Comparison of ENCODE assay signal across 16 cellular contexts in the genomic region with DNA sequence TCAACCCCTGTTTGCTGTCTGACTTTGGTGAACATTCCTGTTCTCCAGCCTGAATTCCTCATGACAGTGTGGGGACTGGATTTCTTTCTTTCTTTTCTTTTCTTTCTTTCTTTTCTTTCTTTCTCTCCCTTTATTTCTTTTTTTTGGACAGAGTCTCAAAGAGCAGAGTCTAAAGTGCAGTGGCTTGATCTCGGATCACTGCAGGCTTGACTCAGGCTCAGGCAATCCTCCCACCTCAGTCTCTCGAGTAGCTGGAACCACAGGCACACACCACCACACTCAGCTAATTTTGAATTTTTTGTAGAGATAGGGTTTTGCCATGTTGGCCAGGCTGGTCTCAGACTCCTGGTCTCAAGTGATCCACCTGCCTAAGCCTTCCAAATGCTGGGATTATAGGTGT.
DNase-seq lines count a peak whose midpoint lies in the region; ATAC-seq, FAIRE-seq and TF ChIP-seq lines count a peak whose summit lies in the region.
"Had no signal": no experiment of that assay in that cellular context is flagged by ENCODE, and none has a peak within 500 bp of the region (broad histone marks: within the 10 kb centered on the region; RNA-seq: fewer than 3 reads in every experiment).

No MANE protein-coding gene starts in this region.

- no peak overlapping the region for H3K14ac ChIP-seq in H9 (ENCODE audit: insufficient read depth, low read length)

- H3K9me3 Mint-ChIP-seq in H9 (peaks cover 9 to 17% of the 10 kb centered on the region in 2 experiments), neural progenitor cell (peaks cover 25% of the 10 kb centered on the region)
- H3K9me3 Mint-ChIP-seq in stimulated activated naive CD8-positive, alpha-beta T cell treated with anti-CD3 and anti-CD28 coated beads, Interleukin-15, amount 100 ng/mL, for 72 hours: peaks cover 6 to 15% of the 10 kb centered on the region in 2 donors
- peaks cover 5% of the 10 kb centered on the region for H3K9me3 Mint-ChIP-seq in activated CD8-positive, alpha-beta T cell treated with anti-CD3 and anti-CD28 coated beads for 36 hours

- no peak overlapping the region for H4K91ac ChIP-seq in H9 (ENCODE audit: insufficient read length, low read depth, low read length)

- no peak for TF ChIP-seq CTCF in 22Rv1 (IDR thresholded peaks at IDR 0.05)
- no peak for TF ChIP-seq CTCF in H9 (conservative IDR thresholded peaks at IDR 0.05)
- TF ChIP-seq CTCF in kidney (IDR thresholded peaks at IDR 0.05; ENCODE audit: borderline replicate concordance, extremely low read depth, insufficient read depth): no peak
- TF ChIP-seq CTCF in neural progenitor cell (IDR thresholded peaks at IDR 0.05): no peak
- no peak for TF ChIP-seq CTCF in activated CD8-positive, alpha-beta T cell treated with anti-CD3 and anti-CD28 coated beads for 36 hours (IDR thresholded peaks at IDR 0.05)

- H3K79me1 ChIP-seq in H9 (ENCODE audit: insufficient read depth, low read depth, low read length, poor library complexity, severe bottlenecking): no peaks in the 10 kb centered on the region

- DNase-seq in H9 (no peak), kidney (no peak), neural progenitor cell (ENCODE audit: low spot score) (no peak), NCI-H1694 treated with DMSO at 0.1 percent for 48 hours (lab: John Stamatoyannopoulos, UW) (no peak)
- no peak for DNase-seq in stimulated activated naive CD8-positive, alpha-beta T cell treated with anti-CD3 and anti-CD28 coated beads, Interleukin-15, amount 100 ng/mL, for 72 hours
- no peak for DNase-seq in activated CD8-positive, alpha-beta T cell treated with anti-CD3 and anti-CD28 coated beads for 36 hours
- DNase-seq: CD4-positive, alpha-beta T cell; DND-41; GF-D8; MG63; NCI-H1105; NCI-H187 treated with DMSO at 0.1 percent for 48 hours; NCI-H510A treated with DMSO at 0.1 percent for 48 hours; SHP77 treated with DMSO at 0.1 percent for 48 hours had no signal

- H3K9me3 ChIP-seq in H9 (ENCODE audit: control insufficient read depth, low read depth, low read length): no peaks in the 10 kb centered on the region
- H3K9me3 ChIP-seq in kidney (ENCODE audit: control insufficient read depth in 1 of 2, low read length in 2 of 2): no peaks in the 10 kb centered on the region
- peaks cover 10% of the 10 kb centered on the region for H3K9me3 ChIP-seq in neural progenitor cell (ENCODE audit: low read depth)

- H2AK5ac ChIP-seq in H9 (ENCODE audit: insufficient read length, low read length): no peak overlapping the region

- H2BK120ac ChIP-seq in H9 (ENCODE audit: low read depth, low read length, poor library complexity, severe bottlenecking): no peak overlapping the region

- no peak overlapping the region for H3K56ac ChIP-seq in H9 (ENCODE audit: insufficient read length, low read depth, low read length)

- H3K36me3 Mint-ChIP-seq in H9 (ENCODE audit: insufficient read depth in 1 of 3, low read depth in 3 of 3) (peaks cover 4 to 13% (median 5%) of the 10 kb centered on the region in 3 experiments; a peak in 6 of 7 replicates), neural progenitor cell (peaks cover 6% of the 10 kb centered on the region)
- no peaks in the 10 kb centered on the region for H3K36me3 Mint-ChIP-seq in activated CD8-positive, alpha-beta T cell treated with anti-CD3 and anti-CD28 coated beads for 36 hours (ENCODE audit: low read depth)

- H3K27me3 ChIP-seq in H9 (ENCODE audit: insufficient read depth, low read length): no peaks in the 10 kb centered on the region
- H3K27me3 ChIP-seq in neural progenitor cell: peaks cover 10% of the 10 kb centered on the region
- H3K27me3 ChIP-seq: MG63 had no signal

- POLR2A ChIA-PET in activated CD8-positive, alpha-beta T cell treated with anti-CD3 and anti-CD28 coated beads for 36 hours (lab: Charles Lee): no interaction called here

- H3K4me3 Mint-ChIP-seq in H9 (no peak overlapping the region), neural progenitor cell (peak overlapping the region; percentile 59)
- H3K4me3 Mint-ChIP-seq in stimulated activated naive CD8-positive, alpha-beta T cell treated with anti-CD3 and anti-CD28 coated beads, Interleukin-15, amount 100 ng/mL, for 72 hours: no peak overlapping the region
- no peak overlapping the region for H3K4me3 Mint-ChIP-seq in activated CD8-positive, alpha-beta T cell treated with anti-CD3 and anti-CD28 coated beads for 36 hours
- H3K4me3 Mint-ChIP-seq: CD4-positive, alpha-beta T cell had no signal

- CTCF ChIA-PET in activated CD8-positive, alpha-beta T cell treated with anti-CD3 and anti-CD28 coated beads for 36 hours (lab: Charles Lee): no interaction called here

- peak overlapping the region; percentile 72 for H3K27ac ChIP-seq in 22Rv1
- no peak overlapping the region for H3K27ac ChIP-seq in H9 (ENCODE audit: insufficient read length, low read depth, low read length)
- peak overlapping the region; percentile 51 to 83 for H3K27ac ChIP-seq in kidney (ENCODE audit: low read depth in 2 of 2, low read length in 2 of 2)
- H3K27ac ChIP-seq in neural progenitor cell: no peak overlapping the region

- H2BK15ac ChIP-seq in H9 (ENCODE audit: low read depth, low read length): no peak overlapping the region

- no peak overlapping the region for H3T11ph ChIP-seq in H9 (ENCODE audit: low read length)

- peak overlapping the region in 1 of 2 donors; percentile 20 for H3K4me3 ChIP-seq in kidney (ENCODE audit: low read length in 2 of 2)
- H3K4me3 ChIP-seq in neural progenitor cell: no peak overlapping the region
- H3K4me3 ChIP-seq: MG63 had no signal

- ATAC-seq in HG03108 (IDR thresholded peaks at IDR 0.05; ENCODE audit: unreplicated experiment): no peak
- no peak for ATAC-seq in stimulated activated naive CD8-positive, alpha-beta T cell treated with anti-CD3 and anti-CD28 coated beads, Interleukin-15, amount 100 ng/mL, for 72 hours
- no peak for ATAC-seq in activated CD8-positive, alpha-beta T cell treated with anti-CD3 and anti-CD28 coated beads for 36 hours

- no peak overlapping the region for H2BK5ac ChIP-seq in H9 (ENCODE audit: insufficient read length, low read length)

- no CpG with 5 or more reads among the region's 2 CpGs for WGBS in H9 (ENCODE audit: extremely low coverage, insufficient read length, low lambda C conversion rate)

- intact Hi-C loops in kidney (cut with DNase I): no loop called here
- intact Hi-C loops in activated CD8-positive, alpha-beta T cell treated with anti-CD3 and anti-CD28 coated beads for 36 hours (cut with micrococcal nuclease): no loop called here

- H4K8ac ChIP-seq in H9 (replicated peaks; ENCODE audit: insufficient read length, low read depth, low read length): no peak overlapping the region

- no peak for FAIRE-seq in kidney (lab: Jason Lieb, UNC)

- H3K4me1 ChIP-seq in H9 (ENCODE audit: insufficient read depth, low read length): peaks cover 10% of the 10 kb centered on the region; the same call in 1 of the 2 replicates
- peaks cover 7 to 19% of the 10 kb centered on the region in 2 donors for H3K4me1 ChIP-seq in kidney (ENCODE audit: control insufficient read depth in 1 of 2, insufficient read depth in 1 of 2, low read depth in 1 of 2, low read length in 2 of 2)
- peaks cover 43% of the 10 kb centered on the region for H3K4me1 ChIP-seq in neural progenitor cell

- no peak overlapping the region for H2BK20ac ChIP-seq in H9 (ENCODE audit: low read depth, low read length, poor library complexity, severe bottlenecking)

- H3K27me3 Mint-ChIP-seq in H9 (ENCODE audit: low read depth): peaks cover 4% of the 10 kb centered on the region
- H3K27me3 Mint-ChIP-seq in neural progenitor cell (ENCODE audit: insufficient read depth, low read depth): peaks cover 36% of the 10 kb centered on the region
- peaks cover 11% of the 10 kb centered on the region for H3K27me3 Mint-ChIP-seq in stimulated activated naive CD8-positive, alpha-beta T cell treated with anti-CD3 and anti-CD28 coated beads, Interleukin-15, amount 100 ng/mL, for 72 hours
- peaks cover 7% of the 10 kb centered on the region for H3K27me3 Mint-ChIP-seq in activated CD8-positive, alpha-beta T cell treated with anti-CD3 and anti-CD28 coated beads for 36 hours
- H3K27me3 Mint-ChIP-seq: CD4-positive, alpha-beta T cell had no signal

- H3K79me2 ChIP-seq in H9 (ENCODE audit: insufficient read depth, low read length) (no peaks in the 10 kb centered on the region), neural progenitor cell (ENCODE audit: low read depth) (no peaks in the 10 kb centered on the region)

- no peak overlapping the region for H4K5ac ChIP-seq in H9 (ENCODE audit: insufficient read length, low read depth, low read length)

- no peak overlapping the region for H3K18ac ChIP-seq in H9 (ENCODE audit: insufficient read length, low read depth, low read length)

- H3K4me2 ChIP-seq in H9 (ENCODE audit: insufficient read depth, insufficient read length, low read length) (no peak overlapping the region), neural progenitor cell (peak overlapping the region; percentile 68)

- no peak overlapping the region for H2AFZ ChIP-seq in H9 (ENCODE audit: low read length)
- no peak overlapping the region for H2AFZ ChIP-seq in neural progenitor cell (replicated peaks)

- H3K4me1 Mint-ChIP-seq in H9 (peaks cover 33 to 42% of the 10 kb centered on the region in 2 experiments), neural progenitor cell (peaks cover 64% of the 10 kb centered on the region)
- peaks cover 7% of the 10 kb centered on the region for H3K4me1 Mint-ChIP-seq in stimulated activated naive CD8-positive, alpha-beta T cell treated with anti-CD3 and anti-CD28 coated beads, Interleukin-15, amount 100 ng/mL, for 72 hours
- H3K4me1 Mint-ChIP-seq in activated CD8-positive, alpha-beta T cell treated with anti-CD3 and anti-CD28 coated beads for 36 hours (ENCODE audit: low read depth): no peaks in the 10 kb centered on the region

- H3K23me2 ChIP-seq in H9 (ENCODE audit: insufficient read length, low read depth, low read length, poor library complexity, severe bottlenecking): no peaks in the 10 kb centered on the region

- peaks cover 35% of the 10 kb centered on the region for H3F3A ChIP-seq in neural progenitor cell (ENCODE audit: low read depth)

- H3K27ac Mint-ChIP-seq in H9 (peak overlapping the region in 2 of 3 experiments; percentile 52 to 87; a peak in 3 of 7 replicates), neural progenitor cell (peak overlapping the region; percentile 99)
- H3K27ac Mint-ChIP-seq in stimulated activated naive CD8-positive, alpha-beta T cell treated with anti-CD3 and anti-CD28 coated beads, Interleukin-15, amount 100 ng/mL, for 72 hours: peak overlapping the region in 1 of 2 donors; percentile 19
- no peak overlapping the region for H3K27ac Mint-ChIP-seq in activated CD8-positive, alpha-beta T cell treated with anti-CD3 and anti-CD28 coated beads for 36 hours
- H3K27ac Mint-ChIP-seq: CD4-positive, alpha-beta T cell had no signal

- H3K9ac ChIP-seq in H9 (ENCODE audit: extremely low read depth, insufficient read length, low read length) (no peak overlapping the region), kidney (ENCODE audit: low read length in 2 of 2) (no peak overlapping the region), neural progenitor cell (no peak overlapping the region)

- H2BK12ac ChIP-seq in H9 (ENCODE audit: insufficient read length, low read depth, low read length): no peak overlapping the region

- H4K20me1 ChIP-seq in H9 (ENCODE audit: control insufficient read depth, insufficient read depth, insufficient read length) (no peaks in the 10 kb centered on the region), neural progenitor cell (ENCODE audit: low read depth) (peaks cover 5% of the 10 kb centered on the region)

- H3K4ac ChIP-seq in H9 (ENCODE audit: low read depth, low read length): no peak overlapping the region

- H3K23ac ChIP-seq in H9 (ENCODE audit: insufficient read length, low read depth, low read length): no peak overlapping the region

- no peaks in the 10 kb centered on the region for H3K36me3 ChIP-seq in kidney (ENCODE audit: control insufficient read depth in 1 of 2, insufficient read depth in 2 of 2, low read length in 2 of 2)
- H3K36me3 ChIP-seq in neural progenitor cell: no peaks in the 10 kb centered on the region
- H3K36me3 ChIP-seq: MG63 had no signal

Comparison
In these comparisons a context has a peak if more than half of its experiments do, and no peak if none do; other contexts are left out.
1. H3K27ac ChIP-seq: peak in 22Rv1 (single experiment) and kidney (2 of 2); none in H9 (single experiment) and neural progenitor cell (single experiment).